ENCODE assay signal across 8 cellular contexts in genomic region chr17:32106588-32106987, GRCh38. TPM values are rescaled to one million over a fixed set of nuclear protein-coding genes. Genes with fewer than 3 reads are reported as not detected.
A peak's percentile ranks its signal among the peaks of the same experiment; 100 is the strongest.
DNase-seq lines count a peak whose midpoint lies in the region; ATAC-seq, FAIRE-seq and TF ChIP-seq lines count a peak whose summit lies in the region.
"Not testable (repeated sequence)": the region's sequence is repeated elsewhere in the genome, so short reads cannot be mapped to it uniquely, and the experiment has no call there.

No MANE protein-coding gene starts in this region.

- H3K9me3 Mint-ChIP-seq in activated CD8-positive, alpha-beta T cell treated with anti-CD3 and anti-CD28 coated beads for 36 hours; activated naive CD4-positive, alpha-beta T cell treated with anti-CD3 and anti-CD28 coated beads, Interleukin-2, amount 50 U/mL, for 24 hours; natural killer cell: not testable (repeated sequence)

- TF ChIP-seq RAD21 in SK-N-SH (IDR thresholded peaks at IDR 0.05; ENCODE audit: low read length) = not testable (repeated sequence)

- peak overlapping the region; percentile 51 for H3K4me2 ChIP-seq in BLaER1
- H3K4me2 ChIP-seq in SK-N-SH = not testable (repeated sequence)

- not testable (repeated sequence) for ATAC-seq in activated CD8-positive, alpha-beta T cell treated with anti-CD3 and anti-CD28 coated beads for 36 hours; natural killer cell

- peak in 1 of 2 experiments; percentile 13; a peak in 1 of 4 replicates for TF ChIP-seq EP300 in SK-N-SH (IDR thresholded peaks at IDR 0.05; ENCODE audit: borderline replicate concordance in 1 of 2, low read depth in 1 of 2, low read length in 1 of 2)

- POLR2A ChIA-PET in SK-N-SH (lab: Yijun Ruan, JAX); activated CD8-positive, alpha-beta T cell treated with anti-CD3 and anti-CD28 coated beads for 36 hours (lab: Charles Lee): not testable (repeated sequence)

- not testable (repeated sequence) for H3K27ac ChIP-seq in BLaER1
- peak overlapping the region in 1 of 2 experiments; percentile 90; a peak in 2 of 4 replicates for H3K27ac ChIP-seq in SK-N-SH (ENCODE audit: low read depth in 2 of 2, low read length in 1 of 2)

- H3K79me2 ChIP-seq in SK-N-SH (ENCODE audit: insufficient read depth) = not testable (repeated sequence)

- not testable (repeated sequence) for TF ChIP-seq CTCF in SK-N-SH (IDR thresholded peaks at IDR 0.05); activated CD8-positive, alpha-beta T cell treated with anti-CD3 and anti-CD28 coated beads for 36 hours (IDR thresholded peaks at IDR 0.05); natural killer cell (IDR thresholded peaks at IDR 0.05)

- 55% methylated on average over 5 of the region's 5 CpGs for WGBS in SK-N-SH (ENCODE audit: low lambda C conversion rate)

- not testable (repeated sequence) for H3K9me3 ChIP-seq in BLaER1; SK-N-SH; endocrine pancreas (ENCODE audit: control insufficient read depth, low read length)

- peak overlapping the region; percentile 72; the same call in 1 of the 2 replicates for H2AFZ ChIP-seq in SK-N-SH (ENCODE audit: low read depth)

- H3K27me3 Mint-ChIP-seq in activated CD8-positive, alpha-beta T cell treated with anti-CD3 and anti-CD28 coated beads for 36 hours; activated naive CD4-positive, alpha-beta T cell treated with anti-CD3 and anti-CD28 coated beads, Interleukin-2, amount 50 U/mL, for 24 hours; natural killer cell (ENCODE audit: low read depth in 2 of 2): not testable (repeated sequence)

- H3K36me3 ChIP-seq in BLaER1; SK-N-SH (replicated peaks in 1 of 2; ENCODE audit: control insufficient read depth in 1 of 2, insufficient read depth in 2 of 2, low read length in 1 of 2); endocrine pancreas (ENCODE audit: control insufficient read depth, insufficient read depth, low read length): not testable (repeated sequence)

- H3K4me3 ChIP-seq in BLaER1; SK-N-SH (ENCODE audit: low read depth in 2 of 2, low read length in 1 of 2): not testable (repeated sequence)
- H3K4me3 ChIP-seq in endocrine pancreas (ENCODE audit: control insufficient read depth, insufficient read depth, low read length) = peak overlapping the region; percentile 67

- peak; percentile 72 for FAIRE-seq in GM12892 (lab: Jason Lieb, UNC)

- not testable (repeated sequence) for TF ChIP-seq POLR2A in GM12892 (IDR thresholded peaks at IDR 0.05; ENCODE audit: low read depth, low read length)

- H3K9me2 ChIP-seq in SK-N-SH = not testable (repeated sequence)

- H3K36me3 Mint-ChIP-seq in activated CD8-positive, alpha-beta T cell treated with anti-CD3 and anti-CD28 coated beads for 36 hours (ENCODE audit: low read depth); activated naive CD4-positive, alpha-beta T cell treated with anti-CD3 and anti-CD28 coated beads, Interleukin-2, amount 50 U/mL, for 24 hours; natural killer cell: not testable (repeated sequence)

- H3K4me1 Mint-ChIP-seq in activated CD8-positive, alpha-beta T cell treated with anti-CD3 and anti-CD28 coated beads for 36 hours (ENCODE audit: low read depth) = peaks cover 31% of the 10 kb centered on the region
- peaks cover 47% of the 10 kb centered on the region for H3K4me1 Mint-ChIP-seq in activated naive CD4-positive, alpha-beta T cell treated with anti-CD3 and anti-CD28 coated beads, Interleukin-2, amount 50 U/mL, for 24 hours
- peaks cover 21 to 40% of the 10 kb centered on the region in 2 donors for H3K4me1 Mint-ChIP-seq in natural killer cell

- H3F3A ChIP-seq in SK-N-SH (replicated peaks; ENCODE audit: insufficient read depth) = not testable (repeated sequence)

- intact Hi-C loops in activated CD8-positive, alpha-beta T cell treated with anti-CD3 and anti-CD28 coated beads for 36 hours (cut with micrococcal nuclease); natural killer cell (cut with micrococcal nuclease): not testable (repeated sequence)

- not testable (repeated sequence) for H3K9ac ChIP-seq in BLaER1; SK-N-SH; endocrine pancreas (ENCODE audit: control insufficient read depth, insufficient read depth, low read length)

- H3K27me3 ChIP-seq in BLaER1; SK-N-SH (ENCODE audit: insufficient read depth); endocrine pancreas (ENCODE audit: control insufficient read depth, insufficient read depth, low read length): not testable (repeated sequence)

- H3K4me1 ChIP-seq in BLaER1 = peaks cover 16% of the 10 kb centered on the region
- H3K4me1 ChIP-seq in SK-N-SH (ENCODE audit: control insufficient read depth in 1 of 2, insufficient read depth in 2 of 2, low read depth in 1 of 2, low read length in 1 of 2) = peaks cover 0 to 28% of the 10 kb centered on the region in 2 experiments; a peak in 2 of 4 replicates
- H3K4me1 ChIP-seq in endocrine pancreas (ENCODE audit: control insufficient read depth, insufficient read depth, low read length) = not testable (repeated sequence)

- not testable (repeated sequence) for DNase-seq in GM12892 (ENCODE audit: insufficient read length); SK-N-SH; activated CD8-positive, alpha-beta T cell treated with anti-CD3 and anti-CD28 coated beads for 36 hours; natural killer cell
- peak; percentile 31 to 87 for DNase-seq in NCI-H2081 (lab: John Stamatoyannopoulos, UW)

- CTCF ChIA-PET in SK-N-SH (lab: Yijun Ruan, JAX) = not testable (repeated sequence)
- CTCF ChIA-PET in activated CD8-positive, alpha-beta T cell treated with anti-CD3 and anti-CD28 coated beads for 36 hours (lab: Charles Lee) = interaction anchor here (0.9 to 1.2 kb wide), 2 partner anchors 19 to 32 kb away, joined by 3 to 6 read pairs; no protein-coding TSS in a partner anchor

- not testable (repeated sequence) for H4K20me1 ChIP-seq in BLaER1; SK-N-SH (ENCODE audit: insufficient read depth)

- not testable (repeated sequence) for H3K4me3 Mint-ChIP-seq in activated CD8-positive, alpha-beta T cell treated with anti-CD3 and anti-CD28 coated beads for 36 hours
- H3K4me3 Mint-ChIP-seq in activated naive CD4-positive, alpha-beta T cell treated with anti-CD3 and anti-CD28 coated beads, Interleukin-2, amount 50 U/mL, for 24 hours = peak overlapping the region; percentile 37
- H3K4me3 Mint-ChIP-seq in natural killer cell = peak overlapping the region; percentile 29

- H3K27ac Mint-ChIP-seq in activated CD8-positive, alpha-beta T cell treated with anti-CD3 and anti-CD28 coated beads for 36 hours = peak overlapping the region; percentile 28
- H3K27ac Mint-ChIP-seq in activated naive CD4-positive, alpha-beta T cell treated with anti-CD3 and anti-CD28 coated beads, Interleukin-2, amount 50 U/mL, for 24 hours = peak overlapping the region; percentile 36
- peak overlapping the region; percentile 37 to 76 for H3K27ac Mint-ChIP-seq in natural killer cell

TF ChIP-seq in SK-N-SH, 30 proteins besides CTCF, POLR2A, EP300 and RAD21:
- 0 out of 2 replicates have a peak, but pooled peaks have one; percentile 21 for TF ChIP-seq MXI1 (IDR thresholded peaks at IDR 0.05; ENCODE audit: low read depth, low read length)

RNA-seq across cellular contexts. Expression of gene RHOT1, which starts 35.7 kb away (rescaled TPM):
- polyA plus RNA-seq in GM12892 (2012; ENCODE audit: missing spikeins) = 29.7 TPM
- 25.0 and 36.1 TPM in 2 replicates for polyA plus RNA-seq in SK-N-SH (2012; rRNA removed)
- 39.7 and 42.9 TPM in 2 replicates for polyA plus RNA-seq in SK-N-SH (2012; cell fraction: cytosol; rRNA removed)
- 11.5 and 30.5 TPM in 2 replicates for polyA plus RNA-seq in SK-N-SH (2012; cell fraction: nucleus; rRNA removed)
- total RNA-seq in activated CD8-positive, alpha-beta T cell treated with anti-CD3 and anti-CD28 coated beads for 36 hours = 10 to 100 TPM; 25.8 to 27.2 TPM
- 10 to 100 TPM; 25.1 to 32.7 (median 28.3) TPM for total RNA-seq in natural killer cell
